In the genomic region with DNA sequence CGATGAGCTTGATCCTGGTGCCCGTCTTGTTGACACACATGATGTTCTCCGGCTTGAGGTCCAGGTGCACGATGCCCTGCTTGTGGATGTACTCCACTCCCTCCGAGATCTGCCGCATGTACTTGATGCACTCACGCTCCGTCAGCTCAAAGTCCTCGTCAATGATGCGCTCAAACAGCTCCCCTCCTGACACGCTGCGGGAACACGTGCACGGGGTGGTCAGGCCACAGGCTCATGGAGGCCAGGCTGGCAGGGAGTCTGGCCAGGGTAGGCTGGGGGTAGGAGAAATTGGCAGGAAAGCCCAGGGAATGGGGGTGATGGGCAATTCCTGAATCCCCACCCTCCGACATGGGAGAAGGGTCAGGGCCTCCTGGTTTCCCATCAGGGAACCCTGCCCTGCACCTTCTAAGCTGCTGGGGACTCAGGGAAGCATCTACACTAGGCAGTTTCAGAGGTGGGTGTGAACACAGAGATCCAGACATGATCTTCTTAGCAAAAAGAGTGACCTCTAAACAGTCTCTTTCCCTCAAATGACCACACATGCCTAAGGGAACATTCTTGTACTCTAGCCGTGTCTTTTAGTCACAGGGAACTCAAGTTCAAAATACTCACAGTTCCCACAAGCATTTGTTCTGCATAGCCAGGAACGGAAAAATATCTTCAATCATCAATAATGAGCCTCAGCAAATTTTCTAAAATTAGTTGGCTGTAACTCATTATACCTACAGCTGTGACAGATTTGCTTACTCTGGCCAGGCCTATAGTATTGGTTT, we compare ENCODE assay signal across 21 cellular contexts. TPM values are rescaled to one million over a fixed set of nuclear protein-coding genes. Genes with fewer than 3 reads are reported as not detected.
DNase-seq lines count a peak whose midpoint lies in the region; ATAC-seq, FAIRE-seq and TF ChIP-seq lines count a peak whose summit lies in the region.
"Had no signal": no experiment of that assay in that cellular context is flagged by ENCODE, and none has a peak within 500 bp of the region (broad histone marks: within the 10 kb centered on the region; RNA-seq: fewer than 3 reads in every experiment).

No MANE protein-coding gene starts in this region.

- FAIRE-seq in kidney (lab: Jason Lieb, UNC), result no peak
- FAIRE-seq: A204.1, keratinocyte had no signal

- H3K27me3 ChIP-seq in adipocyte (replicated peaks; ENCODE audit: control insufficient read depth, insufficient read depth, low read length), result no peaks in the 10 kb centered on the region
- H3K27me3 ChIP-seq: adrenal gland, hepatocyte had no signal

- H3K4me1 ChIP-seq in adipocyte (ENCODE audit: control insufficient read depth, insufficient read depth, low read length), result peaks cover 64% of the 10 kb centered on the region
- H3K4me1 ChIP-seq in kidney (ENCODE audit: control insufficient read depth in 1 of 2, insufficient read depth in 1 of 2, low read depth in 1 of 2, low read length in 2 of 2), result peaks cover 7 to 14% of the 10 kb centered on the region in 2 donors

- H3K36me3 ChIP-seq in adipocyte (ENCODE audit: control insufficient read depth, insufficient read depth, low read length, severe bottlenecking) (peaks cover 34% of the 10 kb centered on the region), kidney (ENCODE audit: control insufficient read depth in 1 of 2, insufficient read depth in 2 of 2, low read length in 2 of 2) (peaks cover 14 to 43% of the 10 kb centered on the region in 2 donors)
- H3K36me3 ChIP-seq: adrenal gland had no signal

- peak; percentile 28 for DNase-seq in AG08395 (ENCODE audit: low spot score)
- peak; percentile 86 for DNase-seq in adipocyte (ENCODE audit: low read depth)
- DNase-seq in iris pigment epithelial cell (ENCODE audit: low read depth), result peak; percentile 50
- DNase-seq in sciatic nerve (ENCODE audit: low spot score), result no peak
- DNase-seq in NCI-H2196 (lab: John Stamatoyannopoulos, UW; ENCODE audit: unreplicated experiment), result no peak
- DNase-seq in SW480 (ENCODE audit: low spot score), result no peak
- no peak for DNase-seq in kidney
- DNase-seq: activated CD4-positive, alpha-beta T cell treated with anti-CD3 and anti-CD28 coated beads for 1 hour; adrenal gland; caudate nucleus; DMS153; effector memory CD4-positive, alpha-beta T cell; NCI-H1436; NCI-H774; stimulated activated CD4-positive, alpha-beta T cell treated with anti-CD3 and anti-CD28 coated beads, Interleukin-2, amount 100 ng/mL, for 24 hours; T1000 had no signal

- H3K9ac ChIP-seq in adipocyte (ENCODE audit: low read length) (peak overlapping the region; percentile 80), kidney (ENCODE audit: low read length in 2 of 2) (peak overlapping the region in 1 of 2 donors; percentile 7)

- H3K27ac ChIP-seq in kidney (ENCODE audit: low read depth in 2 of 2, low read length in 2 of 2), result peak overlapping the region in 1 of 2 donors; percentile 60
- H3K27ac ChIP-seq: hepatocyte had no signal

- ATAC-seq in sciatic nerve (peak; percentile 68), HG03139 (IDR thresholded peaks at IDR 0.05; ENCODE audit: unreplicated experiment) (no peak)
- ATAC-seq: Panc1 had no signal

- H3K4me3 ChIP-seq in adipocyte (ENCODE audit: low read length) (no peak overlapping the region), kidney (ENCODE audit: low read length in 2 of 2) (no peak overlapping the region)
- H3K4me3 ChIP-seq: adrenal gland, hepatocyte had no signal

- no peaks in the 10 kb centered on the region for H3K9me3 ChIP-seq in adipocyte (ENCODE audit: control insufficient read depth, low read length)
- H3K9me3 ChIP-seq in kidney (ENCODE audit: control insufficient read depth in 1 of 2, low read length in 2 of 2), result no peaks in the 10 kb centered on the region
- H3K9me3 ChIP-seq: adrenal gland had no signal

- intact Hi-C loops in sciatic nerve (cut with DNase I), result no loop called here
- intact Hi-C loops in kidney (cut with DNase I), result no loop called here

- TF ChIP-seq CTCF in kidney (IDR thresholded peaks at IDR 0.05; ENCODE audit: borderline replicate concordance, extremely low read depth, insufficient read depth), result no peak

RNA-seq across cellular contexts. Expression of a gene that starts 55.6 kb away (rescaled TPM):
- total RNA-seq in sciatic nerve, result 27.9 TPM
- 25.4 TPM for total RNA-seq in kidney
- 13.1 TPM for polyA plus RNA-seq in kidney (ENCODE audit: insufficient read depth, low read depth, low replicate concordance)

Comparison
In these comparisons a context has a peak if more than half of its experiments do, and no peak if none do; other contexts are left out.
1. DNase-seq: peak in AG08395 (single experiment), adipocyte (single experiment) and iris pigment epithelial cell (single experiment); none in sciatic nerve (single experiment), NCI-H2196 (single experiment), SW480 (single experiment) and kidney (single experiment).